8 cellular contexts compared by ENCODE assay signal in the genomic region with DNA sequence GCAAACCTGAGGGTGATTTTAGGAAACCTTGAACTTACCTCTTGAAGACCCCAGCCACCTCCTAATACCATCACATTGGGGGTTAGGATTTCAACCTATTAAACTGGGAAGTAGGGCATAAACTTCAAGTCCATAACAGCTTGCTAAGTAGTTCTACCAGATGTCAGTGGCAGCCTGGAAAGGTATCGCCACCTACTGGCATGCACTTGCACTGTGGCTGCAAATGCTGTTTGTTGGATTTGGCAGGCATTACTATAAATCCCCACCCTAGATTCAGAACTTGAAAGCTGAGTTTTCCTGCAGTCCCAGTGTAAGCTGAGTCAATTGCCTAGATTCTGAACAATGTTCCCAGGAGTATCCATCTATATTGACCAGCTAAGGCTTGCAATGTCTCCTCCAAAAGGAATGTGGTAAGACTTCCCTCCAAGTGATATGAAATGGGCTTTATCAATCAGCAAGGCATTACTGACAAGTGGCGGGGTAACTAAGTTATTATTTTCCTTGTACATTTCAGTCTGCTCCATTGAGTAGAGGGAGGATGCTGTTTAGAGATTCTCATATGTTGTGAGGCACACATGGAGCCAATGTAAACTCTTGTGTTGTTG.
DNase-seq lines count a peak whose midpoint lies in the region; ATAC-seq and TF ChIP-seq lines count a peak whose summit lies in the region.

No MANE protein-coding gene starts in this region.

- H3K27me3 ChIP-seq in Caco-2 (replicated peaks; ENCODE audit: control insufficient read depth, insufficient read depth, low read length) = no peaks in the 10 kb centered on the region

- H3K9me3 Mint-ChIP-seq in Caco-2 (ENCODE audit: unreplicated experiment) (no peaks in the 10 kb centered on the region), osteocyte (ENCODE audit: unreplicated experiment) (peaks cover 15% of the 10 kb centered on the region)

- no peaks in the 10 kb centered on the region for H3K4me1 ChIP-seq in Caco-2

- POLR2A ChIA-PET in Caco-2 (lab: Charles Lee) = no interaction called here

- no peaks in the 10 kb centered on the region for H3K4me1 Mint-ChIP-seq in Caco-2 (ENCODE audit: low read depth, unreplicated experiment)
- no peaks in the 10 kb centered on the region for H3K4me1 Mint-ChIP-seq in osteocyte (ENCODE audit: unreplicated experiment)

- H3K4me3 ChIP-seq in Caco-2 (ENCODE audit: low read depth, low read length) = no peak overlapping the region

- BruUV-seq in Caco-2 (replicated peaks; lab: Mats Ljungman, UMichigan) = no TSS peak

- H3K4me3 Mint-ChIP-seq in Caco-2 (ENCODE audit: unreplicated experiment) (no peak overlapping the region), osteocyte (ENCODE audit: unreplicated experiment) (no peak overlapping the region)

- peaks cover 3% of the 10 kb centered on the region for H3K27me3 Mint-ChIP-seq in Caco-2 (ENCODE audit: insufficient read depth, unreplicated experiment)
- H3K27me3 Mint-ChIP-seq in osteocyte (ENCODE audit: unreplicated experiment) = no peaks in the 10 kb centered on the region

- H3K27ac Mint-ChIP-seq in Caco-2 (ENCODE audit: unreplicated experiment) (no peak overlapping the region), osteocyte (ENCODE audit: unreplicated experiment) (no peak overlapping the region)

- DNase-seq in Caco-2 (peak; percentile 50 to 59), HCEC 1CT (peak; percentile 54), NOMO-1 treated with dmso at 0.1 percent for 144 hours (lab: John Stamatoyannopoulos, UW; ENCODE audit: unreplicated experiment) (peak; percentile 16), activated T-cell treated with anti-CD3 and anti-CD28 coated beads for 4 hours (peak; percentile 51), fibroblast of peridontal ligament (ENCODE audit: extremely low read depth) (peak; percentile 87), osteocyte (ENCODE audit: extremely low spot score, unreplicated experiment) (no peak)

- H3K36me3 ChIP-seq in Caco-2 (ENCODE audit: control insufficient read depth, insufficient read depth, low read length) = no peaks in the 10 kb centered on the region

- H3K9me3 ChIP-seq in Caco-2 = no peaks in the 10 kb centered on the region

- intact Hi-C loops in Caco-2 (cut with micrococcal nuclease; ENCODE audit: unreplicated experiment) = loop anchor here (1.0 to 10.0 kb wide), 5 partner anchors 229 to 357 kb away; no protein-coding TSS in a partner anchor

- TF ChIP-seq CTCF in Caco-2 (IDR thresholded peaks at IDR 0.05; ENCODE audit: insufficient read depth in 1 of 2, low read depth in 1 of 2, low read length in 1 of 2, severe bottlenecking in 1 of 2, unreplicated experiment in 1 of 2) (peak; percentile 71 to 81), osteocyte (IDR thresholded peaks at IDR 0.05) (peak; percentile 70)

- CTCF ChIA-PET in Caco-2 (lab: Charles Lee) = interaction anchor here (0.6 to 1.9 kb wide), 5 partner anchors 94 to 330 kb away, joined by 3 to 5 read pairs (median 3); no protein-coding TSS in a partner anchor

- ATAC-seq in HG02981 (IDR thresholded peaks at IDR 0.05; ENCODE audit: unreplicated experiment) (no peak), HG02642 (IDR thresholded peaks at IDR 0.05; ENCODE audit: poor library complexity, unreplicated experiment) (no peak)

- H3K36me3 Mint-ChIP-seq in Caco-2 (ENCODE audit: insufficient read depth, unreplicated experiment) = no peaks in the 10 kb centered on the region
- peaks cover 2% of the 10 kb centered on the region for H3K36me3 Mint-ChIP-seq in osteocyte (ENCODE audit: unreplicated experiment)
